7 cellular contexts compared by ENCODE assay signal in the genomic region with DNA sequence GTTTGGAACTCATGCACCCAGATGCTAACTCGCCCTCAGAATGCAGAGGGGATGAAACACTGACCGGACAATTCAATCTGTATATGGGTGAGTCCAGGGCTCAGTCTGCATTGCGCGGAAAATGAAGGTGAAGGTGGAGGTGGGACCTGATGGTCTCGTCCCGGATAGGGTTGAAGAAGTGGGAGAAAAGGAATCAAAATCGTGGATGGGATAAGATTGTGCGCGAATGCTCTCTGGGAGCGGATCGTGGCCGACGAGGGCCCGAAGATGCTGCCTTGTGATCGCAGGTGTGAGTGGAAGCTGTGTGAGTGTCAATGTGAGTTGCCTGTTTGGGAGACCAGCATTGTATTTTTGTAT. TPM values are rescaled to one million over a fixed set of nuclear protein-coding genes. Genes with fewer than 3 reads are reported as not detected.
DNase-seq lines count a peak whose midpoint lies in the region; ATAC-seq and TF ChIP-seq lines count a peak whose summit lies in the region.

No MANE protein-coding gene starts in this region.

- H3K36me3 ChIP-seq in esophagus squamous epithelium (no peaks in the 10 kb centered on the region), skeletal muscle satellite cell (ENCODE audit: insufficient read depth, low read length) (no peaks in the 10 kb centered on the region)

- WGBS in esophagus squamous epithelium, 2 donors, result 2 to 9% methylated on average over 15 of the region's 15 CpGs

- H3K9me3 ChIP-seq in esophagus squamous epithelium, result peaks cover 0 to 46% (median 14%) of the 10 kb centered on the region in 3 donors
- H3K9me3 ChIP-seq in skeletal muscle satellite cell (replicated peaks; ENCODE audit: low read length), result peaks cover 4% of the 10 kb centered on the region

- TF ChIP-seq POLR2A in esophagus squamous epithelium (IDR thresholded peaks at IDR 0.05), result no peak

- H3K27ac ChIP-seq in esophagus squamous epithelium, result peak overlapping the region in 3 of 4 donors; percentile 85 to 90 (median 90)

- no peak for TF ChIP-seq CTCF in esophagus squamous epithelium (IDR thresholded peaks at IDR 0.05)

- peak; percentile 98 for DNase-seq in OCI-M2 (lab: John Stamatoyannopoulos, UW; ENCODE audit: unreplicated experiment)
- no peak for DNase-seq in esophagus squamous epithelium (lab: John Stamatoyannopoulos, UW)
- DNase-seq in NCI-H748 treated with DMSO at 0.1 percent for 48 hours (lab: John Stamatoyannopoulos, UW), result no peak
- no peak for DNase-seq in posterior cingulate gyrus

- H3K4me2 ChIP-seq in skeletal muscle satellite cell (ENCODE audit: low read length), result peak overlapping the region; percentile 98

- H3K9ac ChIP-seq in skeletal muscle satellite cell (ENCODE audit: low read depth, low read length), result peak overlapping the region; percentile 80

- H3K27me3 ChIP-seq in esophagus squamous epithelium (no peaks in the 10 kb centered on the region), skeletal muscle satellite cell (ENCODE audit: control insufficient read depth, insufficient read depth, low read length) (no peaks in the 10 kb centered on the region)

- H3K4me1 ChIP-seq in esophagus squamous epithelium (peaks cover 4 to 22% (median 8%) of the 10 kb centered on the region in 3 donors), skeletal muscle satellite cell (ENCODE audit: control insufficient read depth, insufficient read depth, low read length) (no peaks in the 10 kb centered on the region)

- ATAC-seq in GM21390 (IDR thresholded peaks at IDR 0.05; ENCODE audit: unreplicated experiment) (peak; percentile 24), esophagus mucosa (no peak)

- peak overlapping the region; percentile 63 to 95 (median 70) for H3K4me3 ChIP-seq in esophagus squamous epithelium
- peak overlapping the region; percentile 85 for H3K4me3 ChIP-seq in skeletal muscle satellite cell (ENCODE audit: low read length)

- intact Hi-C loops in esophagus squamous epithelium (cut with DNase I), result no loop called here
- intact Hi-C loops in posterior cingulate gyrus (cut with DNase I), result loop anchor here (5.0 kb wide), 1 partner anchor 64 kb away; a partner anchor contains a TSS

RNA-seq across cellular contexts. Expression of a gene that starts 0.6 kb away (rescaled TPM):
- total RNA-seq in esophagus squamous epithelium, result 1 to 10 TPM in 2 of 4 donors, under 1 TPM in 2; 0.15 to 5.0 (median 0.90) TPM
- 4.2 and 5.1 TPM in 2 replicates for total RNA-seq in skeletal muscle satellite cell (2012; rRNA removed)
- total RNA-seq in esophagus mucosa, result 1.5 TPM
